ENCODE assay signal across 16 cellular contexts in genomic region chr13:107069107-107069776, GRCh38.
"Had no signal": no experiment of that assay in that cellular context is flagged by ENCODE, and none has a peak within 500 bp of the region (broad histone marks: within the 10 kb centered on the region; RNA-seq: fewer than 3 reads in every experiment).

No MANE protein-coding gene starts in this region.

- H3K4me3 ChIP-seq: left lung, upper lobe of left lung had no signal

- ATAC-seq: left lung, T-cell had no signal

- H3K4me1 ChIP-seq: left lung, upper lobe of left lung had no signal

- H3K27me3 ChIP-seq: left lung, upper lobe of left lung had no signal

- H3K9me3 ChIP-seq: left lung, upper lobe of left lung had no signal

- DNase-seq: activated B cell treated with CpG ODN at 0.5 μM for 24 hours; activated CD4-positive, alpha-beta T cell treated with anti-CD3 and anti-CD28 coated beads, Interleukin-2, amount 10 ng/mL, durations not matched to agents 24 days and 14 days; activated CD8-positive, alpha-beta memory T cell treated with anti-CD3 and anti-CD28 coated beads for 24 hours; activated naive CD4-positive, alpha-beta T cell treated with anti-CD3 and anti-CD28 coated beads, Interleukin-2, amount 50 U/mL, for 16 hours; amniotic stem cell; cerebellar nuclear complex; dermis blood vessel endothelial cell; erythroblast; foreskin fibroblast; head of caudate nucleus; islet precursor cell; left lung; stimulated activated CD4-positive, alpha-beta T cell treated with anti-CD3 and anti-CD28 coated beads, Interleukin-15, amount 100 ng/mL, for 24 hours; stimulated activated CD4-positive, alpha-beta T cell treated with anti-CD3 and anti-CD28 coated beads, Interleukin-4, amount 100 ng/mL, for 24 hours; T-cell; upper lobe of left lung had no signal

- H3K36me3 ChIP-seq: left lung, upper lobe of left lung had no signal

- H3K27ac ChIP-seq: left lung, upper lobe of left lung had no signal
